In the genomic region with DNA sequence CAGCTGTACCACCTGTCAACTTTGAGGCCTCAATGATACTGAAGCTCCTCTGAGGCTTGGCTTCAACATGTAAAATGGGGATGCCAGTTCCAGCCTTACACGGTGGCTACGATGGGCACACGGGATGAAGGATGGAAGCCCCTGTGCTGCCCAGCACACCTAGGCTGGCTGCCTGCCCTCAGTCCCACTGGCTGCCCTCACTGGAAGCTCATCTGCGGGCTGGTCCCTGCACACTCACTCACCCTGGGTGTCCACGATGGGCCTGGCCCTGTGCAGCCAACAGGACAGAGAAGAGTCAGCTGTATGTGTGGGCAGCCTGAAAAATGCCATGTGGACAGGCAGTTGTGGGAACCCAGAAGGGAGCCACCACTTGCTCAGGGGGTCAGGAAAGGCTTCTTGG, we compare ENCODE assay signal across 17 cellular contexts. TPM values are rescaled to one million over a fixed set of nuclear protein-coding genes. Genes with fewer than 3 reads are reported as not detected.
A peak's percentile ranks its signal among the peaks of the same experiment; 100 is the strongest.
DNase-seq lines count a peak whose midpoint lies in the region; ATAC-seq and TF ChIP-seq lines count a peak whose summit lies in the region.
"Had no signal": no experiment of that assay in that cellular context is flagged by ENCODE, and none has a peak within 500 bp of the region (broad histone marks: within the 10 kb centered on the region; RNA-seq: fewer than 3 reads in every experiment).

No MANE protein-coding gene starts in this region.

- H3K4me1 Mint-ChIP-seq in activated CD4-positive, alpha-beta T cell treated with anti-CD3 and anti-CD28 coated beads, Interleukin-2, amount 10 ng/mL, durations not matched to agents 24 days and 14 days = peaks cover 39% of the 10 kb centered on the region
- H3K4me1 Mint-ChIP-seq in HFFc6 (ENCODE audit: low read depth) = peaks cover 32% of the 10 kb centered on the region
- peaks cover 36% of the 10 kb centered on the region for H3K4me1 Mint-ChIP-seq in central memory CD8-positive, alpha-beta T cell
- H3K4me1 Mint-ChIP-seq in neural crest cell = peaks cover 44% of the 10 kb centered on the region
- peaks cover 42% of the 10 kb centered on the region for H3K4me1 Mint-ChIP-seq in CD14-positive monocyte

- H3K27me3 Mint-ChIP-seq in activated CD4-positive, alpha-beta T cell treated with anti-CD3 and anti-CD28 coated beads, Interleukin-2, amount 10 ng/mL, durations not matched to agents 24 days and 14 days = peaks cover 17% of the 10 kb centered on the region
- H3K27me3 Mint-ChIP-seq in HFFc6 (ENCODE audit: insufficient read depth) = peaks cover 8% of the 10 kb centered on the region
- H3K27me3 Mint-ChIP-seq in central memory CD8-positive, alpha-beta T cell = no peaks in the 10 kb centered on the region
- peaks cover 27% of the 10 kb centered on the region for H3K27me3 Mint-ChIP-seq in neural crest cell (ENCODE audit: low read depth)
- H3K27me3 Mint-ChIP-seq in CD14-positive monocyte (ENCODE audit: low read depth in 3 of 3) = peaks cover 18 to 24% (median 22%) of the 10 kb centered on the region in 3 donors

- no peak for TF ChIP-seq CTCF in HFFc6 (IDR thresholded peaks at IDR 0.05)
- no peak for TF ChIP-seq CTCF in neural crest cell (conservative IDR thresholded peaks at IDR 0.05)
- TF ChIP-seq CTCF in CD14-positive monocyte (IDR thresholded peaks at IDR 0.05) = no peak

- ATAC-seq in central memory CD8-positive, alpha-beta T cell (replicated peaks; ENCODE audit: extremely low read depth, poor library complexity, severe bottlenecking) = no peak
- ATAC-seq: A549, body of pancreas, heart right ventricle, Panc1 had no signal

- H3K4me3 Mint-ChIP-seq in activated CD4-positive, alpha-beta T cell treated with anti-CD3 and anti-CD28 coated beads, Interleukin-2, amount 10 ng/mL, durations not matched to agents 24 days and 14 days = no peak overlapping the region
- H3K4me3 Mint-ChIP-seq in HFFc6 = no peak overlapping the region; the same call in 1 of the 2 replicates
- peak overlapping the region; percentile 52 for H3K4me3 Mint-ChIP-seq in central memory CD8-positive, alpha-beta T cell
- H3K4me3 Mint-ChIP-seq in neural crest cell = peak overlapping the region; percentile 85
- no peak overlapping the region for H3K4me3 Mint-ChIP-seq in CD14-positive monocyte

- intact Hi-C loops in activated CD4-positive, alpha-beta T cell treated with anti-CD3 and anti-CD28 coated beads, Interleukin-2, amount 10 ng/mL, durations not matched to agents 24 days and 14 days (cut with micrococcal nuclease) = no loop called here
- intact Hi-C loops in CD14-positive monocyte (cut with micrococcal nuclease) = no loop called here

- H3K27ac Mint-ChIP-seq in activated CD4-positive, alpha-beta T cell treated with anti-CD3 and anti-CD28 coated beads, Interleukin-2, amount 10 ng/mL, durations not matched to agents 24 days and 14 days = peak overlapping the region; percentile 45
- H3K27ac Mint-ChIP-seq in HFFc6 (0 out of 2 replicates have a peak overlapping the region, but pooled peaks have one; percentile 11), neural crest cell (ENCODE audit: unreplicated experiment) (no peak overlapping the region), CD14-positive monocyte (no peak overlapping the region)
- no peak overlapping the region for H3K27ac Mint-ChIP-seq in central memory CD8-positive, alpha-beta T cell (ENCODE audit: low read depth)

- peaks cover 4% of the 10 kb centered on the region for H3K36me3 Mint-ChIP-seq in activated CD4-positive, alpha-beta T cell treated with anti-CD3 and anti-CD28 coated beads, Interleukin-2, amount 10 ng/mL, durations not matched to agents 24 days and 14 days (ENCODE audit: low read depth)
- no peaks in the 10 kb centered on the region for H3K36me3 Mint-ChIP-seq in HFFc6 (ENCODE audit: low read depth)
- H3K36me3 Mint-ChIP-seq in central memory CD8-positive, alpha-beta T cell (ENCODE audit: insufficient read depth) = peaks cover 22% of the 10 kb centered on the region
- H3K36me3 Mint-ChIP-seq in neural crest cell (ENCODE audit: low read depth) = no peaks in the 10 kb centered on the region
- peaks cover 9 to 17% of the 10 kb centered on the region in 2 donors for H3K36me3 Mint-ChIP-seq in CD14-positive monocyte

- DNase-seq in activated CD4-positive, alpha-beta T cell treated with anti-CD3 and anti-CD28 coated beads, Interleukin-2, amount 10 ng/mL, durations not matched to agents 24 days and 14 days = no peak
- no peak for DNase-seq in activated CD4-positive, alpha-beta T cell treated with anti-CD3 and anti-CD28 coated beads for 1 hour
- no peak for DNase-seq in HFFc6
- DNase-seq in central memory CD8-positive, alpha-beta T cell (ENCODE audit: low spot score in 2 of 2) = no peak
- DNase-seq in neural crest cell (ENCODE audit: low read depth, low spot score) = no peak
- no peak for DNase-seq in amniotic stem cell (lab: John Stamatoyannopoulos, UW)
- DNase-seq in CD14-positive monocyte (ENCODE audit: low spot score) = no peak
- DNase-seq in cerebellar cortex (ENCODE audit: low spot score) = no peak
- DNase-seq: body of pancreas; heart right ventricle; kidney; NCI-H69; stimulated activated naive CD4-positive, alpha-beta T cell treated with Interleukin-2 at 50 U/mL for 16 hours; SW 1271; upper lobe of left lung had no signal

- peaks cover 4% of the 10 kb centered on the region for H3K9me3 Mint-ChIP-seq in activated CD4-positive, alpha-beta T cell treated with anti-CD3 and anti-CD28 coated beads, Interleukin-2, amount 10 ng/mL, durations not matched to agents 24 days and 14 days
- H3K9me3 Mint-ChIP-seq in HFFc6 (no peaks in the 10 kb centered on the region), neural crest cell (no peaks in the 10 kb centered on the region), CD14-positive monocyte (peaks cover 0 to 4% (median 0%) of the 10 kb centered on the region in 7 donors)
- H3K9me3 Mint-ChIP-seq in central memory CD8-positive, alpha-beta T cell = no peaks in the 10 kb centered on the region

RNA-seq across cellular contexts. Expression of a gene that starts 2.2 kb away (rescaled TPM):
- total RNA-seq in activated CD4-positive, alpha-beta T cell treated with anti-CD3 and anti-CD28 coated beads, Interleukin-2, amount 10 ng/mL, durations not matched to agents 24 days and 14 days = 108 and 119 TPM in 2 replicates
- total RNA-seq in HFFc6 (2021; fragmentation: NEBNext Ultra II Directional; extraction: Animal tissue kit (Norgen Biotek cat#: 25700)) = 100 to 1,000 TPM; 150 to 183 (median 153) TPM
- total RNA-seq in neural crest cell = 59.4 and 60.9 TPM in 2 replicates
- 10 to 100 TPM; 63.8 to 81.1 TPM for polyA plus RNA-seq in CD14-positive monocyte

RNA-seq across cellular contexts. Expression of a gene that starts 5.0 kb away (rescaled TPM):
- total RNA-seq in activated CD4-positive, alpha-beta T cell treated with anti-CD3 and anti-CD28 coated beads, Interleukin-2, amount 10 ng/mL, durations not matched to agents 24 days and 14 days = not detected in 2 replicates
- total RNA-seq in HFFc6 (2021; fragmentation: NEBNext Ultra II Directional; extraction: Animal tissue kit (Norgen Biotek cat#: 25700)) = under 1 TPM in 2 of 6 experiments, not detected in 4; 0.07 to 0.11 TPM
- 0.57 and 1.0 TPM in 2 replicates for total RNA-seq in neural crest cell
- not detected for polyA plus RNA-seq in CD14-positive monocyte

RNA-seq across cellular contexts. Expression of a gene that starts 8.7 kb away (rescaled TPM):
- 1.0 and 2.7 TPM in 2 replicates for total RNA-seq in activated CD4-positive, alpha-beta T cell treated with anti-CD3 and anti-CD28 coated beads, Interleukin-2, amount 10 ng/mL, durations not matched to agents 24 days and 14 days
- total RNA-seq in HFFc6 (2021; fragmentation: NEBNext Ultra II Directional; extraction: Animal tissue kit (Norgen Biotek cat#: 25700)) = 1 to 10 TPM in 3 of 6 experiments, under 1 TPM in 3; 0.73 to 1.9 (median 1.1) TPM
- 44.6 and 46.0 TPM in 2 replicates for total RNA-seq in neural crest cell
- not detected for polyA plus RNA-seq in CD14-positive monocyte

RNA-seq across cellular contexts. Expression of a gene that starts 18.3 kb away (rescaled TPM):
- 117 and 123 TPM in 2 replicates for total RNA-seq in activated CD4-positive, alpha-beta T cell treated with anti-CD3 and anti-CD28 coated beads, Interleukin-2, amount 10 ng/mL, durations not matched to agents 24 days and 14 days
- total RNA-seq in HFFc6 (2021; fragmentation: NEBNext Ultra II Directional; extraction: Animal tissue kit (Norgen Biotek cat#: 25700)) = 100 to 1,000 TPM; 220 to 272 (median 246) TPM
- 114 and 116 TPM in 2 replicates for total RNA-seq in neural crest cell
- polyA plus RNA-seq in CD14-positive monocyte = 10 to 100 TPM; 17.9 to 18.8 TPM

RNA-seq across cellular contexts. Expression of a gene that starts 29.2 kb away (rescaled TPM):
- total RNA-seq in activated CD4-positive, alpha-beta T cell treated with anti-CD3 and anti-CD28 coated beads, Interleukin-2, amount 10 ng/mL, durations not matched to agents 24 days and 14 days = 56.6 and 57.0 TPM in 2 replicates
- 10 to 100 TPM; 43.4 to 51.9 (median 46.0) TPM for total RNA-seq in HFFc6 (2021; fragmentation: NEBNext Ultra II Directional; extraction: Animal tissue kit (Norgen Biotek cat#: 25700))
- total RNA-seq in neural crest cell = 64.5 and 70.8 TPM in 2 replicates
- polyA plus RNA-seq in CD14-positive monocyte = under 1 TPM; 0.67 to 0.90 TPM

Comparison
In these comparisons a context has a peak if more than half of its experiments do, and no peak if none do; other contexts are left out.
1. H3K27ac Mint-ChIP-seq: peak in activated CD4-positive, alpha-beta T cell treated with anti-CD3 and anti-CD28 coated beads, Interleukin-2, amount 10 ng/mL, durations not matched to agents 24 days and 14 days (single experiment) and HFFc6 (single experiment); none in central memory CD8-positive, alpha-beta T cell (single experiment), neural crest cell (single experiment) and CD14-positive monocyte (0 of 7).
2. H3K4me3 Mint-ChIP-seq: peak in central memory CD8-positive, alpha-beta T cell (single experiment) and neural crest cell (single experiment); none in activated CD4-positive, alpha-beta T cell treated with anti-CD3 and anti-CD28 coated beads, Interleukin-2, amount 10 ng/mL, durations not matched to agents 24 days and 14 days (single experiment), HFFc6 (single experiment) and CD14-positive monocyte (0 of 2).
3. RNA of a gene that starts 8.7 kb away (total RNA-seq): 44.6 to 46.0 TPM in neural crest cell; 1.0 to 2.7 TPM in activated CD4-positive, alpha-beta T cell treated with anti-CD3 and anti-CD28 coated beads, Interleukin-2, amount 10 ng/mL, durations not matched to agents 24 days and 14 days and 0.73 to 1.9 TPM in HFFc6; every median in the first group is over 10 times any median in the second.